Comparison of ENCODE assay signal across 2 cellular contexts in the genomic region with DNA sequence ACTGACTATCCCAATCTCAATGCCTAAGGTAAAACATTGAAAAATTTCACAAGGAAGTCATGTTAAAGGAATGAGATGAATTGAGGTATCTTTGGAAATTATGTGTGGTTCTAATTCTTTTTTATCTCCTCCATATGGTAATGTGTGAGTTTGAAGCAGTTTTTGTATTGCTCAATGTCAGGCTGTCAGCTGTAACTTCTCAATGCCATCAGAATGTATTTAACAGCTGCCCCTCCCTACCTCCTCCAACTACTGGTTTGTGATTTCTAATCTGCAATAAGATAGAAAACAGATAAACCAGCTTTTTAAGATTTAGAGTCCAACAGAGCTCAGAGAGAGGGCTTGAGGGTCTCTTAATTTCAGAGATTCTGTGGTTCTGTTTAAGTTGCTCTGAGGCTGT.
A peak's percentile ranks its signal among the peaks of the same experiment; 100 is the strongest.
TF ChIP-seq lines count a peak whose summit lies in the region.

No MANE protein-coding gene starts in this region.

TF ChIP-seq in IMR-90, 13 proteins besides CTCF, POLR2A, EP300 and RAD21:
- TF ChIP-seq CEBPB (IDR thresholded peaks at IDR 0.05; ENCODE audit: low read depth, low read length) (peak; percentile 17; the same call in 1 of the 2 replicates), BHLHE40 (IDR thresholded peaks at IDR 0.05; ENCODE audit: low read depth, low read length) (no peak)
- TF ChIP-seq, protein P1, sequence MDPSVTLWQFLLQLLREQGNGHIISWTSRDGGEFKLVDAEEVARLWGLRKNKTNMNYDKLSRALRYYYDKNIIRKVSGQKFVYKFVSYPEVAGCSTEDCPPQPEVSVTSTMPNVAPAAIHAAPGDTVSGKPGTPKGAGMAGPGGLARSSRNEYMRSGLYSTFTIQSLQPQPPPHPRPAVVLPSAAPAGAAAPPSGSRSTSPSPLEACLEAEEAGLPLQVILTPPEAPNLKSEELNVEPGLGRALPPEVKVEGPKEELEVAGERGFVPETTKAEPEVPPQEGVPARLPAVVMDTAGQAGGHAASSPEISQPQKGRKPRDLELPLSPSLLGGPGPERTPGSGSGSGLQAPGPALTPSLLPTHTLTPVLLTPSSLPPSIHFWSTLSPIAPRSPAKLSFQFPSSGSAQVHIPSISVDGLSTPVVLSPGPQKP (IDR thresholded peaks at IDR 0.05; ENCODE audit: borderline replicate concordance, low read depth, low read length): no peak

TF ChIP-seq in endothelial cell of umbilical vein, 7 proteins besides CTCF, POLR2A, EP300 and RAD21:
- no peak for TF ChIP-seq JUN (IDR thresholded peaks at IDR 0.05; ENCODE audit: borderline replicate concordance, insufficient read depth, insufficient read length, low read depth)
- TF ChIP-seq POLR2AphosphoS5 (IDR thresholded peaks at IDR 0.05; ENCODE audit: insufficient read depth, low read depth, low read length): no peak
- TF ChIP-seq EZH2 (IDR thresholded peaks at IDR 0.05; ENCODE audit: borderline replicate concordance, low read depth, low read length, severe bottlenecking): no peak
- TF ChIP-seq FOS (IDR thresholded peaks at IDR 0.05; ENCODE audit: borderline replicate concordance, insufficient read depth, low read length): no peak
- no peak for TF ChIP-seq MYC (IDR thresholded peaks at IDR 0.05; ENCODE audit: low read depth, low read length)
- TF ChIP-seq GATA2 (IDR thresholded peaks at IDR 0.05; ENCODE audit: insufficient read depth, insufficient read length, low read depth, low read length): no peak
- TF ChIP-seq MAX (IDR thresholded peaks at IDR 0.05; ENCODE audit: insufficient read depth, insufficient read length): no peak
